ENCODE assay signal across 8 cellular contexts in the genomic region with DNA sequence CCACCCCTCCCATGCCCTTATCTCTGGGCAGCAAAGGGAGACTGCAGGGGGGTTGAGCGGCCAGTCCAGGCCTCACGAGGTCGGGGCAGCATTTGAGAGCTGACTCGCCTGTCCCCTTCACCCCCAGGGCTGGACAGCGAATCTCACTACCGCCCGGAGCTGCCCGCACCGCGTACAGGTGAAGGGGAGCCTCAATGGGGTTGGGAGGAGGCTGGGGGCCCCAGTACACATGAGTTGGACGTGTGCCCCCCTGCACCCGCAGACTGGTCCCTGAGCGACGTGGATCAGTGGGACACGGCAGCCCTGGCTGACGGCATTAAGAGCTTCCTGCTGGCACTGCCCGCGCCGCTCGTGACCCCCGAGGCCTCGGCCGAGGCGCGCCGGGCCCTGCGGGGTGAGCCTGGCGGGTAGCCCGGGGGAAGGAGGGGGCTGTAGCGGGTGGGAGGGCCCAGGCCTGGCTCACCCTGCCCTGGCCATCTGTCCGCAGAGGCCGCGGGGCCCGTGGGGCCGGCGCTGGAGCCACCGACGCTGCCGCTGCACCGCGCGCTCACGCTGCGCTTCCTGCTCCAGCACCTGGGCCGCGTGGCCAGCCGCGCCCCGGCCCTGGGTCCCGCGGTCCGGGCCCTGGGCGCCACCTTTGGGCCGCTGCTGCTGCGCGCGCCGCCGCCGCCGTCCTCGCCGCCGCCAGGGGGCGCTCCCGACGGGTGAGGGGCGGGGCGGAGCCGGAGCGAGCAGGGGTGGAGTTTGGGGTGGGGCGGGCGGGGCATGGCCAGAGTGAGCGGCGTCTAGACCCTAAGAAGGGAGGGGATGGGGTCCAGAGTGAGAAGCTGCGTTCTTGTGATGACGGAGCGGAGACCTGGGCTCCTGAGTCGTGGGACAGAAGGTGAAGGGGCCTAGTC. TPM values are rescaled to one million over a fixed set of nuclear protein-coding genes. Genes with fewer than 3 reads are reported as not detected.
A peak's percentile ranks its signal among the peaks of the same experiment; 100 is the strongest.
DNase-seq lines count a peak whose midpoint lies in the region; ATAC-seq and TF ChIP-seq lines count a peak whose summit lies in the region.

No MANE protein-coding gene starts in this region.

- peak overlapping the region; percentile 21 for H3K9ac ChIP-seq in rectal smooth muscle tissue (ENCODE audit: low read length)

- H3K36me3 Mint-ChIP-seq in activated naive CD8-positive, alpha-beta T cell treated with anti-CD3 and anti-CD28 coated beads for 36 hours: peaks cover 16% of the 10 kb centered on the region

- H3K4me1 Mint-ChIP-seq in activated naive CD8-positive, alpha-beta T cell treated with anti-CD3 and anti-CD28 coated beads for 36 hours: peaks cover 10% of the 10 kb centered on the region

- 8 to 9% methylated on average over 69 to 79 of the region's 79 CpGs for WGBS in heart right ventricle, 2 donors
- WGBS in aorta, 2 donors: 8 to 10% methylated on average over 63 to 79 of the region's 79 CpGs

- intact Hi-C loops in heart right ventricle (cut with DNase I) (loop anchor here in 3 of 10 donors (5.0 to 10.0 kb wide), 3 partner anchors 44 to 49 kb away; no protein-coding TSS in a partner anchor), aorta (cut with DNase I) (loop anchor here in 1 of 2 donors (5.0 kb wide), 1 partner anchor 44 kb away; no protein-coding TSS in a partner anchor)

- DNase-seq in AG20443 (ENCODE audit: low spot score): peak; percentile 96
- DNase-seq in SK-N-DZ (ENCODE audit: low spot score): peak; percentile 32
- DNase-seq in activated naive CD8-positive, alpha-beta T cell treated with anti-CD3 and anti-CD28 coated beads for 36 hours: peak; percentile 88
- DNase-seq in heart right ventricle: peak in 1 of 2 donors; percentile 84
- peak; percentile 79 to 93 for DNase-seq in aorta

- no peaks in the 10 kb centered on the region for H3K27me3 Mint-ChIP-seq in activated naive CD8-positive, alpha-beta T cell treated with anti-CD3 and anti-CD28 coated beads for 36 hours

- H3K27ac ChIP-seq in heart right ventricle (peak overlapping the region; percentile 57 to 89 (median 83)), rectal smooth muscle tissue (ENCODE audit: low read depth, low read length) (peak overlapping the region; percentile 51), aorta (ENCODE audit: low read depth in 1 of 2, low read length in 2 of 2) (no peak overlapping the region)

- TF ChIP-seq CTCF in heart right ventricle (IDR thresholded peaks at IDR 0.05): peak; percentile 45 to 93 (median 68)

- peak; percentile 70 for ATAC-seq in GM18861 (IDR thresholded peaks at IDR 0.05; ENCODE audit: unreplicated experiment)
- ATAC-seq in HG03439 (IDR thresholded peaks at IDR 0.05; ENCODE audit: unreplicated experiment): peak; percentile 62
- peak; percentile 37 to 89 (median 71) for ATAC-seq in heart right ventricle
- peak; percentile 87 for ATAC-seq in aorta (ENCODE audit: low FRiP score)

- peak overlapping the region; percentile 78 for H3K4me3 Mint-ChIP-seq in activated naive CD8-positive, alpha-beta T cell treated with anti-CD3 and anti-CD28 coated beads for 36 hours

- peak overlapping the region; percentile 77 for H3K27ac Mint-ChIP-seq in activated naive CD8-positive, alpha-beta T cell treated with anti-CD3 and anti-CD28 coated beads for 36 hours

- peaks cover 21 to 44% (median 34%) of the 10 kb centered on the region in 9 donors for H3K4me1 ChIP-seq in heart right ventricle
- H3K4me1 ChIP-seq in rectal smooth muscle tissue (ENCODE audit: control insufficient read depth, insufficient read depth, low read length): peaks cover 17% of the 10 kb centered on the region
- peaks cover 0 to 2% of the 10 kb centered on the region in 2 donors for H3K4me1 ChIP-seq in aorta (ENCODE audit: control insufficient read depth in 1 of 2, insufficient read depth in 2 of 2, low read length in 2 of 2)

- H3K9me3 ChIP-seq in heart right ventricle (no peaks in the 10 kb centered on the region), aorta (ENCODE audit: control insufficient read depth, low read length) (no peaks in the 10 kb centered on the region)

- H3K9me3 Mint-ChIP-seq in activated naive CD8-positive, alpha-beta T cell treated with anti-CD3 and anti-CD28 coated beads for 36 hours: no peaks in the 10 kb centered on the region

- H3K36me3 ChIP-seq in heart right ventricle: peaks cover 0 to 47% (median 14%) of the 10 kb centered on the region in 9 donors
- peaks cover 26% of the 10 kb centered on the region for H3K36me3 ChIP-seq in rectal smooth muscle tissue (ENCODE audit: control insufficient read depth, insufficient read depth, low read length)
- H3K36me3 ChIP-seq in aorta (ENCODE audit: control insufficient read depth in 1 of 2, insufficient read depth in 2 of 2, low read length in 1 of 2): no peaks in the 10 kb centered on the region

- no peaks in the 10 kb centered on the region for H3K27me3 ChIP-seq in heart right ventricle
- H3K27me3 ChIP-seq in rectal smooth muscle tissue (ENCODE audit: control insufficient read depth, insufficient read depth, low read length): no peaks in the 10 kb centered on the region
- H3K27me3 ChIP-seq in aorta (ENCODE audit: control insufficient read depth in 1 of 2, insufficient read depth in 2 of 2, low read length in 1 of 2): no peaks in the 10 kb centered on the region

- H3K4me3 ChIP-seq in heart right ventricle (peak overlapping the region in 9 of 10 donors; percentile 30 to 58 (median 44)), rectal smooth muscle tissue (ENCODE audit: low read length) (peak overlapping the region; percentile 55), aorta (ENCODE audit: low read length in 2 of 2) (peak overlapping the region in 1 of 2 donors; percentile 29)

RNA-seq across cellular contexts. Expression of gene PIK3R2, which starts 8.1 kb away (rescaled TPM):
- polyA plus RNA-seq in SK-N-DZ (2014; cell fraction: cytosol; rRNA removed): 24.1 and 30.3 TPM in 2 replicates
- 17.4 and 26.3 TPM in 2 replicates for polyA plus RNA-seq in SK-N-DZ (2014; cell fraction: nucleus; rRNA removed)
- 10 to 100 TPM; 18.5 to 21.1 TPM for total RNA-seq in activated naive CD8-positive, alpha-beta T cell treated with anti-CD3 and anti-CD28 coated beads for 36 hours
- total RNA-seq in heart right ventricle (10 to 100 TPM; 15.7 to 29.1 (median 22.3) TPM), aorta (10 to 100 TPM; 14.1 to 21.8 TPM)
- polyA plus RNA-seq in heart right ventricle (1 to 10 TPM; 2.3 to 6.7 TPM), aorta (1 to 10 TPM; 1.8 to 5.1 TPM)

RNA-seq across cellular contexts. Expression of gene IFI30, which starts 12.6 kb away (rescaled TPM):
- 2.7 and 11.0 TPM in 2 replicates for polyA plus RNA-seq in SK-N-DZ (2014; cell fraction: cytosol; rRNA removed)
- polyA plus RNA-seq in SK-N-DZ (2014; cell fraction: nucleus; rRNA removed): 0.72 and 1.1 TPM in 2 replicates
- 10 to 100 TPM; 24.7 to 28.1 TPM for total RNA-seq in activated naive CD8-positive, alpha-beta T cell treated with anti-CD3 and anti-CD28 coated beads for 36 hours
- 100 to 1,000 TPM in 1 of 10 donors, 10 to 100 TPM in 7, 1 to 10 TPM in 2; 6.5 to 241 (median 11.9) TPM for total RNA-seq in heart right ventricle
- polyA plus RNA-seq in heart right ventricle: 10 to 100 TPM in 1 of 2 donors, 1 to 10 TPM in 1; 9.7 to 31.2 TPM
- total RNA-seq in aorta: 10 to 100 TPM; 85.2 to 92.7 TPM
- polyA plus RNA-seq in aorta: 100 to 1,000 TPM in 1 of 2 donors, 10 to 100 TPM in 1; 35.0 to 107 TPM

RNA-seq across cellular contexts. Expression of gene MPV17L2, which starts 32.0 kb away (rescaled TPM):
- polyA plus RNA-seq in SK-N-DZ (2014; cell fraction: cytosol; rRNA removed): 17.6 and 47.1 TPM in 2 replicates
- 18.9 and 19.8 TPM in 2 replicates for polyA plus RNA-seq in SK-N-DZ (2014; cell fraction: nucleus; rRNA removed)
- total RNA-seq in activated naive CD8-positive, alpha-beta T cell treated with anti-CD3 and anti-CD28 coated beads for 36 hours: 10 to 100 TPM; 15.2 to 16.7 TPM
- total RNA-seq in heart right ventricle (10 to 100 TPM; 10.6 to 16.5 (median 14.5) TPM), aorta (1 to 10 TPM; 5.7 to 6.2 TPM)
- polyA plus RNA-seq in heart right ventricle (10 to 100 TPM; 23.0 to 61.9 TPM), aorta (10 to 100 TPM in 1 of 2 donors, 1 to 10 TPM in 1; 6.1 to 12.2 TPM)

RNA-seq across cellular contexts. Expression of gene RAB3A, which starts 42.8 kb away (rescaled TPM):
- 12.2 and 15.0 TPM in 2 replicates for polyA plus RNA-seq in SK-N-DZ (2014; cell fraction: cytosol; rRNA removed)
- 5.6 and 15.2 TPM in 2 replicates for polyA plus RNA-seq in SK-N-DZ (2014; cell fraction: nucleus; rRNA removed)
- 1 to 10 TPM; 3.2 to 3.9 TPM for total RNA-seq in activated naive CD8-positive, alpha-beta T cell treated with anti-CD3 and anti-CD28 coated beads for 36 hours
- total RNA-seq in heart right ventricle (10 to 100 TPM; 24.1 to 36.3 (median 31.4) TPM), aorta (1 to 10 TPM; 3.4 to 3.8 TPM)
- polyA plus RNA-seq in heart right ventricle (10 to 100 TPM in 1 of 2 donors, 1 to 10 TPM in 1; 7.8 to 16.7 TPM), aorta (1 to 10 TPM; 2.1 to 2.6 TPM)

Comparison
In these comparisons a context has a peak if more than half of its experiments do, and no peak if none do; other contexts are left out.
1. H3K27ac ChIP-seq: peak in heart right ventricle (10 of 10) and rectal smooth muscle tissue (single experiment); none in aorta (0 of 2).
2. Peak in every context shown above with its lines, with median percentiles within 50 percentile points of each other: ATAC-seq.